Comparison of ENCODE assay signal across 7 cellular contexts in genomic region chr10:29658984-29659769, GRCh38. TPM values are rescaled to one million over a fixed set of nuclear protein-coding genes. Genes with fewer than 3 reads are reported as not detected.
DNase-seq lines count a peak whose midpoint lies in the region; ATAC-seq and TF ChIP-seq lines count a peak whose summit lies in the region.

No MANE protein-coding gene starts in this region.

- peaks cover 48% of the 10 kb centered on the region for H3K27me3 Mint-ChIP-seq in activated T-helper 1 cell treated with anti-CD3 and anti-CD28 coated beads, Interleukin-12 subunit alpha, Interleukin-12 subunit beta, Interleukin-2, Interleukin-4 antibody, amounts not matched to agents 30 ng/mL and 10 ng/mL and 1 ng/mL, durations not matched to agents 14 hours and 24 hours and 36 hours (ENCODE audit: insufficient read depth)

- H3K27me3 ChIP-seq in dorsolateral prefrontal cortex: peaks cover 0 to 5% (median 0%) of the 10 kb centered on the region in 45 donors

- ATAC-seq in GM18519 (IDR thresholded peaks at IDR 0.05; ENCODE audit: low FRiP score, unreplicated experiment): peak; percentile 100
- peak; percentile 99 for ATAC-seq in HG02870 (IDR thresholded peaks at IDR 0.05; ENCODE audit: unreplicated experiment)

- H3K4me3 Mint-ChIP-seq in activated T-helper 1 cell treated with anti-CD3 and anti-CD28 coated beads, Interleukin-12 subunit alpha, Interleukin-12 subunit beta, Interleukin-2, Interleukin-4 antibody, amounts not matched to agents 30 ng/mL and 10 ng/mL and 1 ng/mL, durations not matched to agents 14 hours and 24 hours and 36 hours: peak overlapping the region; percentile 2

- peak overlapping the region in 17 of 59 donors; percentile 1 to 69 (median 53) for H3K27ac ChIP-seq in dorsolateral prefrontal cortex

- DNase-seq in NOMO-1 treated with DMSO at 0.1 percent for 48 hours (lab: John Stamatoyannopoulos, UW; ENCODE audit: unreplicated experiment) (peak; percentile 90), glomerular visceral epithelial cell (ENCODE audit: extremely low spot score) (peak; percentile 100), skeletal muscle cell (ENCODE audit: low read depth) (peak; percentile 99), dorsolateral prefrontal cortex (no peak)
- DNase-seq in activated T-helper 1 cell treated with anti-CD3 and anti-CD28 coated beads, Interleukin-12 subunit alpha, Interleukin-12 subunit beta, Interleukin-2, Interleukin-4 antibody, amounts not matched to agents 30 ng/mL and 10 ng/mL and 1 ng/mL, durations not matched to agents 14 hours and 24 hours and 36 hours (ENCODE audit: low spot score): peak; percentile 73

- H3K36me3 Mint-ChIP-seq in activated T-helper 1 cell treated with anti-CD3 and anti-CD28 coated beads, Interleukin-12 subunit alpha, Interleukin-12 subunit beta, Interleukin-2, Interleukin-4 antibody, amounts not matched to agents 30 ng/mL and 10 ng/mL and 1 ng/mL, durations not matched to agents 14 hours and 24 hours and 36 hours (ENCODE audit: low read depth): peaks cover 15% of the 10 kb centered on the region

- peak overlapping the region; percentile 37 for H3K27ac Mint-ChIP-seq in activated T-helper 1 cell treated with anti-CD3 and anti-CD28 coated beads, Interleukin-12 subunit alpha, Interleukin-12 subunit beta, Interleukin-2, Interleukin-4 antibody, amounts not matched to agents 30 ng/mL and 10 ng/mL and 1 ng/mL, durations not matched to agents 14 hours and 24 hours and 36 hours

- peak in 1 of 56 donors; percentile 18 for TF ChIP-seq CTCF in dorsolateral prefrontal cortex (IDR thresholded peaks at IDR 0.05 in 54 of 56, conservative IDR thresholded peaks at IDR 0.05 in 2 of 56; ENCODE audit: low read depth in 1 of 56, partially characterized antibody in 56 of 56)

- H3K4me1 Mint-ChIP-seq in activated T-helper 1 cell treated with anti-CD3 and anti-CD28 coated beads, Interleukin-12 subunit alpha, Interleukin-12 subunit beta, Interleukin-2, Interleukin-4 antibody, amounts not matched to agents 30 ng/mL and 10 ng/mL and 1 ng/mL, durations not matched to agents 14 hours and 24 hours and 36 hours (ENCODE audit: low read depth): peaks cover 26% of the 10 kb centered on the region

- H3K4me3 ChIP-seq in skeletal muscle cell (ENCODE audit: low read depth, low read length) (no peak overlapping the region), dorsolateral prefrontal cortex (no peak overlapping the region)

- intact Hi-C loops in activated T-helper 1 cell treated with anti-CD3 and anti-CD28 coated beads, Interleukin-12 subunit alpha, Interleukin-12 subunit beta, Interleukin-2, Interleukin-4 antibody, amounts not matched to agents 30 ng/mL and 10 ng/mL and 1 ng/mL, durations not matched to agents 14 hours and 24 hours and 36 hours (cut with micrococcal nuclease): loop anchor here (1.0 to 10.0 kb wide), 9 partner anchors 26 to 1324 kb away; partner anchors contain the start of gene MAP3K8
- intact Hi-C loops in dorsolateral prefrontal cortex (cut with DNase I): no loop called here

- peaks cover 20% of the 10 kb centered on the region for H3K9me3 Mint-ChIP-seq in activated T-helper 1 cell treated with anti-CD3 and anti-CD28 coated beads, Interleukin-12 subunit alpha, Interleukin-12 subunit beta, Interleukin-2, Interleukin-4 antibody, amounts not matched to agents 30 ng/mL and 10 ng/mL and 1 ng/mL, durations not matched to agents 14 hours and 24 hours and 36 hours

RNA-seq across cellular contexts. Expression of gene SVIL, which starts 24.4 kb away (rescaled TPM):
- 7.4 and 8.1 TPM in 2 replicates for total RNA-seq in activated T-helper 1 cell treated with anti-CD3 and anti-CD28 coated beads, Interleukin-12 subunit alpha, Interleukin-12 subunit beta, Interleukin-2, Interleukin-4 antibody, amounts not matched to agents 30 ng/mL and 10 ng/mL and 1 ng/mL, durations not matched to agents 14 hours and 24 hours and 36 hours
- total RNA-seq in dorsolateral prefrontal cortex: 10 to 100 TPM in 43 of 120 experiments, 1 to 10 TPM in 77; 2.4 to 33.0 (median 7.8) TPM

Comparison
In these comparisons a context has a peak if more than half of its experiments do, and no peak if none do; other contexts are left out.
1. DNase-seq: peak in NOMO-1 treated with DMSO at 0.1 percent for 48 hours (single experiment), activated T-helper 1 cell treated with anti-CD3 and anti-CD28 coated beads, Interleukin-12 subunit alpha, Interleukin-12 subunit beta, Interleukin-2, Interleukin-4 antibody, amounts not matched to agents 30 ng/mL and 10 ng/mL and 1 ng/mL, durations not matched to agents 14 hours and 24 hours and 36 hours (single experiment), glomerular visceral epithelial cell (single experiment) and skeletal muscle cell (single experiment); none in dorsolateral prefrontal cortex (0 of 10).